ENCODE assay signal across 8 cellular contexts in the genomic region with DNA sequence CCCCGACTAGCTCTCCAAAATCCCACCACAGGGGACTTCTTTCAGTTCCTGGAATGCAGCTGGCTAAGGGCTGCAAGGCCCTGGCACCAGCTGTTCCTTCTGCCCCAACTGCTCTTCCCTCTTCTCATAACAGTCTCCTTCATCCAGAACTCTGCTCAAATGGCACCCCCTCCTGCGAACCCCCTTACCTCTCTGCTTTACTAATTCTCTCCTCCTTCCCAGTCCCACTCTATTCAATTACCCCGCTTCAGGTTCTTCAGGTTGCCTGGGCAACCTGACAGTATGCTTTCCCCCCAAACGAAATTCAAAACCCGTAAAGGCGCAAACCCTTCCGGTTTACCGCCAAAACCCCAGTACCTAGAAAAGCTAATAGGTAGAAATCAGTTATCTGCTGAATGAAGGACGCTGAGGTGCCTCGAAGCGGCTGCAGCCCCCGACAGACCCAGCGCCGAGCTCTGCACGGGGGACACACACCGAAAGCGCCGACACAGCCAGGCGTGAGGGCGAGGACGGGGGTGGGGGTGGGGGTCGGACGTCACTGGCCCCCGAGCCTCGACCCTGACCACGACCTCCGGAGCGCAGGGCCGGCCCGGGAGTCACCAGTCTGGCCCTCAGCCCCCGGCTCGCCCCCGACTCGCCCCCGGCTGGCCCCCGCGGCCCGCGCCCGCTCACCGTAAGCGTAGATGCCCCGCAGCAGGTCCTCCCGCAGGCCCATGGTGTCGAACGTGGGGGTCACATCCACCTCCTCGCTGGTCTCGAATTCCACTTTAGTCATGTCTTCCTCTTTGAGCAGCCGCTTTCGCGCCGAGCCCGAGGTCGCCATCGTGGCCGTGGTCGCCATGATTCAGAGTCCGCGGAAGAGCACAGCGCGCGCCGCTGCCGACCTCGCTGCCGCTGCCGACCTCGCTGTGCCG. TPM values are rescaled to one million over a fixed set of nuclear protein-coding genes. Genes with fewer than 3 reads are reported as not detected.
DNase-seq lines count a peak whose midpoint lies in the region; ATAC-seq, FAIRE-seq and TF ChIP-seq lines count a peak whose summit lies in the region.

No MANE protein-coding gene starts in this region.

- no peaks in the 10 kb centered on the region for H3K9me2 ChIP-seq in GM23338 (ENCODE audit: insufficient read depth)
- H3K9me2 ChIP-seq in MM.1S (replicated peaks; ENCODE audit: insufficient read depth, low read length), result no peaks in the 10 kb centered on the region

- peaks cover 15% of the 10 kb centered on the region for H3K27me3 Mint-ChIP-seq in GM23338 (ENCODE audit: insufficient read depth, low read depth, poor library complexity)
- no peaks in the 10 kb centered on the region for H3K27me3 Mint-ChIP-seq in activated T-cell treated with anti-CD3 and anti-CD28 coated beads, Interleukin-2, amount 50 U/mL, for 72 hours (ENCODE audit: low read depth)

- peak; percentile 9 for ATAC-seq in GM23338
- peak in 1 of 2 donors; percentile 11 for ATAC-seq in activated T-cell treated with anti-CD3 and anti-CD28 coated beads, Interleukin-2, amount 50 U/mL, for 72 hours (replicated peaks in 1 of 2)

- peak overlapping the region; percentile 87 for H3K27ac Mint-ChIP-seq in GM23338
- peak overlapping the region; percentile 94 for H3K27ac Mint-ChIP-seq in activated T-cell treated with anti-CD3 and anti-CD28 coated beads, Interleukin-2, amount 50 U/mL, for 72 hours

- peak overlapping the region; percentile 87 for H3K4me3 Mint-ChIP-seq in GM23338
- peak overlapping the region; percentile 91 to 97 for H3K4me3 Mint-ChIP-seq in activated T-cell treated with anti-CD3 and anti-CD28 coated beads, Interleukin-2, amount 50 U/mL, for 72 hours

- peaks cover 37% of the 10 kb centered on the region for H3K36me3 ChIP-seq in GM23338 (ENCODE audit: insufficient read depth)
- peaks cover 16% of the 10 kb centered on the region; the same call in 1 of the 2 replicates for H3K36me3 ChIP-seq in MM.1S (replicated peaks; ENCODE audit: insufficient read depth, low read length)
- H3K36me3 ChIP-seq in ovary, result no peaks in the 10 kb centered on the region

- 0 out of 2 replicates have a peak, but pooled peaks cover 11% of the 10 kb centered on the region for H3F3A ChIP-seq in GM23338 (replicated peaks; ENCODE audit: low read depth)
- H3F3A ChIP-seq in MM.1S (ENCODE audit: insufficient read depth, low read length), result no peaks in the 10 kb centered on the region

- H3K27ac ChIP-seq in GM23338 (ENCODE audit: low read depth) (no peak overlapping the region), MM.1S (ENCODE audit: low read length) (peak overlapping the region; percentile 61; the same call in 1 of the 2 replicates), ovary (peak overlapping the region; percentile 76 to 80)

- H3K4me1 ChIP-seq in GM23338 (ENCODE audit: insufficient read depth), result peaks cover 16% of the 10 kb centered on the region
- H3K4me1 ChIP-seq in MM.1S (ENCODE audit: low read length), result peaks cover 7% of the 10 kb centered on the region
- H3K4me1 ChIP-seq in ovary (ENCODE audit: insufficient read depth), result peaks cover 9% of the 10 kb centered on the region

- H3K4me2 ChIP-seq in GM23338, result peak overlapping the region; percentile 97
- H3K4me2 ChIP-seq in MM.1S (ENCODE audit: low read depth, low read length), result peak overlapping the region; percentile 89

- peaks cover 23% of the 10 kb centered on the region for H3K4me1 Mint-ChIP-seq in GM23338
- H3K4me1 Mint-ChIP-seq in activated T-cell treated with anti-CD3 and anti-CD28 coated beads, Interleukin-2, amount 50 U/mL, for 72 hours (ENCODE audit: low read depth), result peaks cover 36% of the 10 kb centered on the region

- peak overlapping the region; percentile 98 for H3K9ac ChIP-seq in MM.1S (ENCODE audit: low read length)

- peaks cover 44% of the 10 kb centered on the region for H3K36me3 Mint-ChIP-seq in GM23338 (ENCODE audit: low read depth)
- peaks cover 16 to 20% of the 10 kb centered on the region in 2 donors for H3K36me3 Mint-ChIP-seq in activated T-cell treated with anti-CD3 and anti-CD28 coated beads, Interleukin-2, amount 50 U/mL, for 72 hours (ENCODE audit: insufficient read depth in 2 of 2)

- TF ChIP-seq CTCF in GM23338 (conservative IDR thresholded peaks at IDR 0.05; ENCODE audit: low read depth in 2 of 2) (no peak), MM.1S (IDR thresholded peaks at IDR 0.05; ENCODE audit: low read length) (no peak), ovary (IDR thresholded peaks at IDR 0.05) (no peak)

- H4K20me1 ChIP-seq in GM23338 (replicated peaks; ENCODE audit: insufficient read depth) (peaks cover 45% of the 10 kb centered on the region), MM.1S (ENCODE audit: insufficient read depth, low read length) (peaks cover 21% of the 10 kb centered on the region)

- DNase-seq in NCI-H2171 treated with DMSO at 0.1 percent for 48 hours (lab: John Stamatoyannopoulos, UW) (peak; percentile 47), NCI-H2171 (lab: John Stamatoyannopoulos, UW) (no peak), GM23338 (ENCODE audit: low spot score) (peak; percentile 59), MM.1S (peak; percentile 43), frontal cortex (ENCODE audit: low spot score in 2 of 2) (peak; percentile 49 to 68), ovary (peak in 4 of 5 donors; percentile 41 to 72 (median 64)), NCI-H187 (lab: John Stamatoyannopoulos, UW) (no peak)
- DNase-seq in activated T-cell treated with anti-CD3 and anti-CD28 coated beads, Interleukin-2, amount 50 U/mL, for 72 hours, result peak in 1 of 2 donors; percentile 27

- H3K27me3 ChIP-seq in GM23338 (ENCODE audit: insufficient read depth) (no peaks in the 10 kb centered on the region), MM.1S (replicated peaks; ENCODE audit: insufficient read depth, low read length) (no peaks in the 10 kb centered on the region), ovary (no peaks in the 10 kb centered on the region)

- WGBS in ovary, 3 donors, result 1% methylated on average over 32 to 69 of the region's 69 CpGs

- H3K4me3 ChIP-seq in GM23338, result peak overlapping the region; percentile 98
- H3K4me3 ChIP-seq in MM.1S (ENCODE audit: low read length), result peak overlapping the region; percentile 99
- H3K4me3 ChIP-seq in ovary, result peak overlapping the region; percentile 100

- TF ChIP-seq POLR2A in ovary (IDR thresholded peaks at IDR 0.05), result no peak

- TF ChIP-seq EP300 in ovary (IDR thresholded peaks at IDR 0.05), result no peak

- H3K79me2 ChIP-seq in GM23338 (replicated peaks; ENCODE audit: insufficient read depth) (peaks cover 67% of the 10 kb centered on the region), MM.1S (ENCODE audit: low read length) (peaks cover 61% of the 10 kb centered on the region)

- intact Hi-C loops in ovary (cut with DNase I), result loop anchor here in 2 of 4 donors (5.0 kb wide), 2 partner anchors 44 to 139 kb away; partner anchors contain the start of gene GAA (in 1 of the 2)

- no peaks in the 10 kb centered on the region for H3K9me3 ChIP-seq in MM.1S (replicated peaks; ENCODE audit: insufficient read depth, low read length)
- H3K9me3 ChIP-seq in ovary, result no peaks in the 10 kb centered on the region

- no peak for FAIRE-seq in frontal cortex (lab: Jason Lieb, UNC)

- H2AFZ ChIP-seq in GM23338 (no peak overlapping the region), MM.1S (ENCODE audit: low read length) (peak overlapping the region; percentile 63)

- H3K9me3 Mint-ChIP-seq in GM23338, result no peaks in the 10 kb centered on the region
- H3K9me3 Mint-ChIP-seq in activated T-cell treated with anti-CD3 and anti-CD28 coated beads, Interleukin-2, amount 50 U/mL, for 72 hours, result no peaks in the 10 kb centered on the region

RNA-seq across cellular contexts. Expression of gene EIF4A3, which starts 0.6 kb away (rescaled TPM):
- 146 and 168 TPM in 2 replicates for total RNA-seq in GM23338 (2014; rRNA removed; shearing (Covaris generic))
- 147 and 156 TPM in 2 replicates for polyA plus RNA-seq in GM23338 (2016; fragmentation: Nextera tagmentation; extraction: Ambion mirVana)
- 100 to 1,000 TPM in 1 of 2 donors, 10 to 100 TPM in 1; 91.8 to 104 TPM for total RNA-seq in activated T-cell treated with anti-CD3 and anti-CD28 coated beads, Interleukin-2, amount 50 U/mL, for 72 hours
- total RNA-seq in frontal cortex, result 79.9 TPM
- total RNA-seq in ovary, result 100 to 1,000 TPM in 2 of 7 donors, 10 to 100 TPM in 5; 81.6 to 114 (median 93.6) TPM
- 10 to 100 TPM; 71.2 to 87.8 TPM for polyA plus RNA-seq in ovary

RNA-seq across cellular contexts. Expression of gene CARD14, which starts 23.5 kb away (rescaled TPM):
- 0.52 TPM in 1 of 2 replicates, not detected in the other for total RNA-seq in GM23338 (2014; rRNA removed; shearing (Covaris generic))
- polyA plus RNA-seq in GM23338 (2016; fragmentation: Nextera tagmentation; extraction: Ambion mirVana) (0.08 TPM in 1 of 2 replicates, not detected in the other), ovary (under 1 TPM in 1 of 2 donors, not detected in 1; 0.16 TPM)
- total RNA-seq in activated T-cell treated with anti-CD3 and anti-CD28 coated beads, Interleukin-2, amount 50 U/mL, for 72 hours, result under 1 TPM in 1 of 2 donors, not detected in 1; 0.39 TPM
- total RNA-seq in frontal cortex (0.41 TPM), ovary (1 to 10 TPM in 1 of 7 donors, under 1 TPM in 4, not detected in 2; 0.10 to 2.3 (median 0.18) TPM)

RNA-seq across cellular contexts. Expression of gene GAA, which starts 45.0 kb away (rescaled TPM):
- total RNA-seq in GM23338 (2014; rRNA removed; shearing (Covaris generic)), result 77.4 and 98.1 TPM in 2 replicates
- polyA plus RNA-seq in GM23338 (2016; fragmentation: Nextera tagmentation; extraction: Ambion mirVana), result 72.5 and 73.9 TPM in 2 replicates
- total RNA-seq in activated T-cell treated with anti-CD3 and anti-CD28 coated beads, Interleukin-2, amount 50 U/mL, for 72 hours, result 10 to 100 TPM; 31.7 to 37.1 TPM
- total RNA-seq in frontal cortex, result 12.2 TPM
- total RNA-seq in ovary, result 10 to 100 TPM; 17.2 to 77.3 (median 25.6) TPM
- 10 to 100 TPM in 1 of 2 donors, 1 to 10 TPM in 1; 2.4 to 25.7 TPM for polyA plus RNA-seq in ovary

Comparison
In these comparisons a context has a peak if more than half of its experiments do, and no peak if none do; other contexts are left out.
1. DNase-seq: peak in NCI-H2171 treated with DMSO at 0.1 percent for 48 hours (single experiment), GM23338 (single experiment), MM.1S (single experiment), frontal cortex (2 of 2) and ovary (4 of 5); none in NCI-H2171 (single experiment) and NCI-H187 (0 of 2).
2. Peak in every context shown above with its lines, with median percentiles within 50 percentile points of each other: H3K4me3 ChIP-seq.